ENCODE assay signal across 21 cellular contexts in genomic region chr20:32978009-32978335, GRCh38. TPM values are rescaled to one million over a fixed set of nuclear protein-coding genes. Genes with fewer than 3 reads are reported as not detected.
"Had no signal": no experiment of that assay in that cellular context is flagged by ENCODE, and none has a peak within 500 bp of the region (broad histone marks: within the 10 kb centered on the region; RNA-seq: fewer than 3 reads in every experiment).

No MANE protein-coding gene starts in this region.

- H3K4me1 ChIP-seq: lower lobe of right lung, transverse colon had no signal

- FAIRE-seq: colon had no signal

- H3K4me3 ChIP-seq: dorsolateral prefrontal cortex, lower lobe of right lung, right atrium auricular region, skin epidermis, transverse colon had no signal

- H3K36me3 ChIP-seq: lower lobe of right lung, right atrium auricular region, transverse colon had no signal

- H3K36me3 Mint-ChIP-seq: brain had no signal

- H3K27ac ChIP-seq: lower lobe of right lung, right atrium auricular region, transverse colon had no signal

- ATAC-seq: activated naive CD8-positive, alpha-beta T cell treated with anti-CD3 and anti-CD28 coated beads, Interleukin-2, amount 50 U/mL, for 24 hours; lower lobe of right lung; stimulated activated naive CD8-positive, alpha-beta T cell treated with anti-CD3 and anti-CD28 coated beads, Interleukin-15, Interleukin-2, amounts not matched to agents 100 U/mL and 50 U/mL, for 24 hours had no signal

- DNase-seq: activated CD4-positive, alpha-beta T cell treated with anti-CD3 and anti-CD28 coated beads for 48 hours; activated naive CD8-positive, alpha-beta T cell treated with anti-CD3 and anti-CD28 coated beads, Interleukin-2, amount 50 U/mL, for 24 hours; anterior cingulate cortex; central memory CD4-positive, alpha-beta T cell; erythroblast; foreskin melanocyte; glutamatergic neuron; hypothalamus; lower lobe of right lung; nucleus accumbens; stimulated activated naive CD8-positive, alpha-beta T cell treated with anti-CD3 and anti-CD28 coated beads, Interleukin-15, Interleukin-2, amounts not matched to agents 100 U/mL and 50 U/mL, for 24 hours; transverse colon had no signal

- H3K27me3 ChIP-seq: dorsolateral prefrontal cortex, right atrium auricular region, transverse colon had no signal

- H3K9me3 Mint-ChIP-seq: nephron had no signal

- H3K27ac Mint-ChIP-seq: activated naive CD8-positive, alpha-beta T cell treated with anti-CD3 and anti-CD28 coated beads, Interleukin-2, amount 50 U/mL, for 24 hours; activated T-helper 1 cell treated with anti-CD3 and anti-CD28 coated beads, Interleukin-12 subunit alpha, Interleukin-12 subunit beta, Interleukin-2, Interleukin-4 antibody, amounts not matched to agents 30 ng/mL and 10 ng/mL and 1 ng/mL, durations not matched to agents 14 hours and 24 hours and 36 hours; nephron had no signal

- H3K9me3 ChIP-seq: lower lobe of right lung, right atrium auricular region, transverse colon had no signal

- H3K4me3 Mint-ChIP-seq: activated naive CD8-positive, alpha-beta T cell treated with anti-CD3 and anti-CD28 coated beads, Interleukin-2, amount 50 U/mL, for 24 hours; activated T-helper 1 cell treated with anti-CD3 and anti-CD28 coated beads, Interleukin-12 subunit alpha, Interleukin-12 subunit beta, Interleukin-2, Interleukin-4 antibody, amounts not matched to agents 30 ng/mL and 10 ng/mL and 1 ng/mL, durations not matched to agents 14 hours and 24 hours and 36 hours; brain; nephron had no signal

- H3K27me3 Mint-ChIP-seq: activated naive CD8-positive, alpha-beta T cell treated with anti-CD3 and anti-CD28 coated beads, Interleukin-2, amount 50 U/mL, for 24 hours had no signal

RNA-seq across cellular contexts. Expression of gene SUN5, which starts 26.3 kb away (rescaled TPM):
- total RNA-seq: activated T-helper 1 cell treated with anti-CD3 and anti-CD28 coated beads, Interleukin-12 subunit alpha, Interleukin-12 subunit beta, Interleukin-2, Interleukin-4 antibody, amounts not matched to agents 30 ng/mL and 10 ng/mL and 1 ng/mL, durations not matched to agents 14 hours and 24 hours and 36 hours; dorsolateral prefrontal cortex; lower lobe of right lung; right atrium auricular region; SK-MEL-5; T-helper 2 cell treated with Interferon-gamma antibody and Interleukin-4, amounts not matched to agents 100 ng/mL and 5 ng/mL, for 36 hours; transverse colon had no signal

RNA-seq across cellular contexts. Expression of gene BPIFB2, which starts 29.5 kb away (rescaled TPM):
- total RNA-seq: activated T-helper 1 cell treated with anti-CD3 and anti-CD28 coated beads, Interleukin-12 subunit alpha, Interleukin-12 subunit beta, Interleukin-2, Interleukin-4 antibody, amounts not matched to agents 30 ng/mL and 10 ng/mL and 1 ng/mL, durations not matched to agents 14 hours and 24 hours and 36 hours; dorsolateral prefrontal cortex; right atrium auricular region; SK-MEL-5; T-helper 2 cell treated with Interferon-gamma antibody and Interleukin-4, amounts not matched to agents 100 ng/mL and 5 ng/mL, for 36 hours; transverse colon had no signal

RNA-seq across cellular contexts. Expression of gene BPIFB6, which starts 53.5 kb away (rescaled TPM):
- total RNA-seq: activated T-helper 1 cell treated with anti-CD3 and anti-CD28 coated beads, Interleukin-12 subunit alpha, Interleukin-12 subunit beta, Interleukin-2, Interleukin-4 antibody, amounts not matched to agents 30 ng/mL and 10 ng/mL and 1 ng/mL, durations not matched to agents 14 hours and 24 hours and 36 hours; dorsolateral prefrontal cortex; lower lobe of right lung; right atrium auricular region; SK-MEL-5; T-helper 2 cell treated with Interferon-gamma antibody and Interleukin-4, amounts not matched to agents 100 ng/mL and 5 ng/mL, for 36 hours; transverse colon had no signal
